ENCODE assay signal across 27 cellular contexts in the genomic region with DNA sequence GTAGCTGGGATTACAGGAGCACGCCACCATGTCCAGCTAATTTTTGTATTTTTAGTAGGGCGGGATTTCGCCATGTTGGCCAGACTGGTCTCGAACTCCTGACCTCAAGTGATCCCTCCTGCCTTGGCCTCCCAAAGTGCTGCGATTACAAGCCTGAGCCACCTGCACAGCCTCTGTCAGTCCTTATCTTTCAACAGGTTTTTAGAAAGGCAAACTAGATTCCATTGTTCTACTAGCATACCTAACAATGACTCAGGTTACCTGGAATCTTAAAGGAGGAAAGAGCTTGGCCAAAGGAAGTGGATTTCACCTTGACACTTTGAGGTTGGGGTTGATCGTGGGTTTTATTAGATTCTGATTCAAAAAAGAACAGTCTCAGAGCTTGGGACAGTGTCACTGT. TPM values are rescaled to one million over a fixed set of nuclear protein-coding genes. Genes with fewer than 3 reads are reported as not detected.
DNase-seq lines count a peak whose midpoint lies in the region; ATAC-seq, FAIRE-seq and TF ChIP-seq lines count a peak whose summit lies in the region.
"Had no signal": no experiment of that assay in that cellular context is flagged by ENCODE, and none has a peak within 500 bp of the region (broad histone marks: within the 10 kb centered on the region; RNA-seq: fewer than 3 reads in every experiment).

No MANE protein-coding gene starts in this region.

- peak overlapping the region; percentile 21; the same call in 1 of the 2 replicates for H2AFZ ChIP-seq in SK-N-SH (ENCODE audit: low read depth)

- no peaks in the 10 kb centered on the region for H3K27me3 ChIP-seq in SK-N-SH (ENCODE audit: insufficient read depth)
- no peaks in the 10 kb centered on the region for H3K27me3 ChIP-seq in adipocyte (replicated peaks; ENCODE audit: control insufficient read depth, insufficient read depth, low read length)
- H3K27me3 ChIP-seq in iPS DF 6.9 (ENCODE audit: control insufficient read depth, insufficient read depth, low read length) = no peaks in the 10 kb centered on the region

- TF ChIP-seq CTCF in SK-N-SH (IDR thresholded peaks at IDR 0.05) = no peak

- CTCF ChIA-PET in SK-N-SH (lab: Yijun Ruan, JAX) = no interaction called here

- H3K27ac ChIP-seq in SK-N-SH (ENCODE audit: low read depth in 2 of 2, low read length in 1 of 2) (peak overlapping the region in 1 of 2 experiments; percentile 79; a peak in 1 of 4 replicates), iPS DF 6.9 (ENCODE audit: low read length) (no peak overlapping the region)
- H3K27ac ChIP-seq: coronary artery, lower lobe of right lung, psoas muscle had no signal

- H3K4me2 ChIP-seq in SK-N-SH = no peak overlapping the region

- peaks cover 0 to 27% of the 10 kb centered on the region in 2 experiments; a peak in 1 of 4 replicates for H3K4me1 ChIP-seq in SK-N-SH (ENCODE audit: control insufficient read depth in 1 of 2, insufficient read depth in 2 of 2, low read depth in 1 of 2, low read length in 1 of 2)
- H3K4me1 ChIP-seq in adipocyte (ENCODE audit: control insufficient read depth, insufficient read depth, low read length) = peaks cover 77% of the 10 kb centered on the region
- H3K4me1 ChIP-seq in iPS DF 6.9 (ENCODE audit: control insufficient read depth, insufficient read depth, low read length) = no peaks in the 10 kb centered on the region; the same call in 1 of the 2 replicates
- H3K4me1 ChIP-seq: lower lobe of right lung had no signal

- H3K36me3 ChIP-seq in SK-N-SH (replicated peaks in 1 of 2; ENCODE audit: control insufficient read depth in 1 of 2, insufficient read depth in 2 of 2, low read length in 1 of 2) (no peaks in the 10 kb centered on the region), adipocyte (ENCODE audit: control insufficient read depth, insufficient read depth, low read length, severe bottlenecking) (no peaks in the 10 kb centered on the region), iPS DF 6.9 (ENCODE audit: control insufficient read depth, insufficient read depth, low read length) (no peaks in the 10 kb centered on the region)
- H3K36me3 ChIP-seq: lower lobe of right lung had no signal

- H3K9me3 ChIP-seq in SK-N-SH = no peaks in the 10 kb centered on the region
- peaks cover 2% of the 10 kb centered on the region for H3K9me3 ChIP-seq in adipocyte (ENCODE audit: control insufficient read depth, low read length)
- no peaks in the 10 kb centered on the region for H3K9me3 ChIP-seq in iPS DF 6.9 (ENCODE audit: control insufficient read depth, insufficient read depth, low read length)
- H3K9me3 ChIP-seq: lower lobe of right lung, psoas muscle had no signal

- no peak for TF ChIP-seq EP300 in SK-N-SH (IDR thresholded peaks at IDR 0.05; ENCODE audit: borderline replicate concordance in 1 of 2, low read depth in 1 of 2, low read length in 1 of 2)

- no peak for ATAC-seq in SK-N-SH treated with all-trans-retinoic acid at 6 μM for 48 hours
- ATAC-seq: lower lobe of right lung, psoas muscle had no signal

- H3K9ac ChIP-seq in SK-N-SH = no peak overlapping the region
- peak overlapping the region; percentile 98 for H3K9ac ChIP-seq in adipocyte (ENCODE audit: low read length)

- TF ChIP-seq RAD21 in SK-N-SH (IDR thresholded peaks at IDR 0.05; ENCODE audit: low read length) = no peak

- whole genome bisulfite sequencing in SK-N-SH (ENCODE audit: low lambda C conversion rate) = 88% methylated on average over 6 of the region's 6 CpGs
- no CpG with 5 or more reads among the region's 6 CpGs for WGBS in iPS DF 6.9 (ENCODE audit: insufficient coverage, insufficient read length)

- no peak overlapping the region for H3K4me3 ChIP-seq in SK-N-SH (ENCODE audit: low read depth in 2 of 2, low read length in 1 of 2)
- no peak overlapping the region for H3K4me3 ChIP-seq in adipocyte (ENCODE audit: low read length)
- no peak overlapping the region for H3K4me3 ChIP-seq in iPS DF 6.9 (ENCODE audit: low read length)
- H3K4me3 ChIP-seq: coronary artery, lower lobe of right lung, psoas muscle had no signal

- H3K9me2 ChIP-seq in SK-N-SH = no peaks in the 10 kb centered on the region

- peaks cover 15% of the 10 kb centered on the region for H3F3A ChIP-seq in SK-N-SH (replicated peaks; ENCODE audit: insufficient read depth)

- H4K20me1 ChIP-seq in SK-N-SH (ENCODE audit: insufficient read depth) = no peaks in the 10 kb centered on the region

- POLR2A ChIA-PET in SK-N-SH (lab: Yijun Ruan, JAX) = no interaction called here

- H3K79me2 ChIP-seq in SK-N-SH (ENCODE audit: insufficient read depth) = no peaks in the 10 kb centered on the region

- FAIRE-seq in urothelium cell line (lab: Jason Lieb, UNC) (no peak), frontal cortex (lab: Jason Lieb, UNC) (no peak)
- FAIRE-seq: islet of Langerhans, small intestine had no signal

- DNase-seq in SK-N-SH (no peak), adipocyte (ENCODE audit: low read depth) (no peak), iPS DF 6.9 (ENCODE audit: low read depth, low spot score) (peak; percentile 18), urothelium cell line (ENCODE audit: low spot score) (peak; percentile 31), GM19238 (ENCODE audit: insufficient read length, low spot score) (no peak), frontal cortex (ENCODE audit: low spot score in 2 of 2) (no peak)
- no peak for DNase-seq in activated CD8-positive, alpha-beta memory T cell treated with anti-CD3 and anti-CD28 coated beads, Interleukin-2, amount 50 U/mL, for 48 hours
- DNase-seq: activated CD4-positive, alpha-beta memory T cell treated with anti-CD3 and anti-CD28 coated beads for 36 hours; activated CD4-positive, CD25-positive, alpha-beta regulatory T cell; activated effector memory CD4-positive, alpha-beta T cell treated with anti-CD3 and anti-CD28 coated beads, Interleukin-2, amount 50 U/mL, for 16 hours; activated T-cell treated with anti-CD3 and anti-CD28 coated beads for 4 hours; AML-193; GOT3; head of caudate nucleus; KG1; lower lobe of right lung; NCI-H1694; NCI-H2171 treated with DMSO at 0.1 percent for 48 hours; NCI-H526; psoas muscle; RPMI8226; small intestine; stimulated activated naive CD4-positive, alpha-beta T cell; T1000 had no signal

TF ChIP-seq in SK-N-SH, 30 proteins besides CTCF, POLR2A, EP300 and RAD21 (continues in another document):
- TF ChIP-seq RXRA (IDR thresholded peaks at IDR 0.05; ENCODE audit: borderline replicate concordance, low read depth) (no peak), RCOR1 (IDR thresholded peaks at IDR 0.05; ENCODE audit: low read length) (no peak), FOSL2 (IDR thresholded peaks at IDR 0.05; ENCODE audit: borderline replicate concordance, low read depth) (no peak), FOXJ3 (CRISPR knock-in tag; IDR thresholded peaks at IDR 0.05) (no peak), SIN3A (IDR thresholded peaks at IDR 0.05; ENCODE audit: borderline replicate concordance, low read depth, low read length) (no peak)

TF ChIP-seq in SK-N-SH treated with all-trans-retinoic acid at 6 μM for 48 hours, 23 proteins besides CTCF, POLR2A, EP300 and RAD21:
- TF ChIP-seq, protein P1, sequence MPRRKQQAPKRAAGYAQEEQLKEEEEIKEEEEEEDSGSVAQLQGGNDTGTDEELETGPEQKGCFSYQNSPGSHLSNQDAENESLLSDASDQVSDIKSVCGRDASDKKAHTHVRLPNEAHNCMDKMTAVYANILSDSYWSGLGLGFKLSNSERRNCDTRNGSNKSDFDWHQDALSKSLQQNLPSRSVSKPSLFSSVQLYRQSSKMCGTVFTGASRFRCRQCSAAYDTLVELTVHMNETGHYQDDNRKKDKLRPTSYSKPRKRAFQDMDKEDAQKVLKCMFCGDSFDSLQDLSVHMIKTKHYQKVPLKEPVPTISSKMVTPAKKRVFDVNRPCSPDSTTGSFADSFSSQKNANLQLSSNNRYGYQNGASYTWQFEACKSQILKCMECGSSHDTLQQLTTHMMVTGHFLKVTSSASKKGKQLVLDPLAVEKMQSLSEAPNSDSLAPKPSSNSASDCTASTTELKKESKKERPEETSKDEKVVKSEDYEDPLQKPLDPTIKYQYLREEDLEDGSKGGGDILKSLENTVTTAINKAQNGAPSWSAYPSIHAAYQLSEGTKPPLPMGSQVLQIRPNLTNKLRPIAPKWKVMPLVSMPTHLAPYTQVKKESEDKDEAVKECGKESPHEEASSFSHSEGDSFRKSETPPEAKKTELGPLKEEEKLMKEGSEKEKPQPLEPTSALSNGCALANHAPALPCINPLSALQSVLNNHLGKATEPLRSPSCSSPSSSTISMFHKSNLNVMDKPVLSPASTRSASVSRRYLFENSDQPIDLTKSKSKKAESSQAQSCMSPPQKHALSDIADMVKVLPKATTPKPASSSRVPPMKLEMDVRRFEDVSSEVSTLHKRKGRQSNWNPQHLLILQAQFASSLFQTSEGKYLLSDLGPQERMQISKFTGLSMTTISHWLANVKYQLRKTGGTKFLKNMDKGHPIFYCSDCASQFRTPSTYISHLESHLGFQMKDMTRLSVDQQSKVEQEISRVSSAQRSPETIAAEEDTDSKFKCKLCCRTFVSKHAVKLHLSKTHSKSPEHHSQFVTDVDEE (CRISPR knock-in tag; IDR thresholded peaks at IDR 0.05) = no peak
- TF ChIP-seq ESRRG (CRISPR knock-in tag; IDR thresholded peaks at IDR 0.05) = no peak
- TF ChIP-seq, protein P2, sequence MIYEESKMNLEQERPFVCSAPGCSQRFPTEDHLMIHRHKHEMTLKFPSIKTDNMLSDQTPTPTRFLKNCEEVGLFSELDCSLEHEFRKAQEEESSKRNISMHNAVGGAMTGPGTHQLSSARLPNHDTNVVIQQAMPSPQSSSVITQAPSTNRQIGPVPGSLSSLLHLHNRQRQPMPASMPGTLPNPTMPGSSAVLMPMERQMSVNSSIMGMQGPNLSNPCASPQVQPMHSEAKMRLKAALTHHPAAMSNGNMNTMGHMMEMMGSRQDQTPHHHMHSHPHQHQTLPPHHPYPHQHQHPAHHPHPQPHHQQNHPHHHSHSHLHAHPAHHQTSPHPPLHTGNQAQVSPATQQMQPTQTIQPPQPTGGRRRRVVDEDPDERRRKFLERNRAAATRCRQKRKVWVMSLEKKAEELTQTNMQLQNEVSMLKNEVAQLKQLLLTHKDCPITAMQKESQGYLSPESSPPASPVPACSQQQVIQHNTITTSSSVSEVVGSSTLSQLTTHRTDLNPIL (CRISPR knock-in tag; IDR thresholded peaks at IDR 0.05; ENCODE audit: low read depth) = no peak

RNA-seq across cellular contexts. Expression of a gene that starts 3.2 kb away (rescaled TPM):
- polyA plus RNA-seq in SK-N-SH (2012; rRNA removed) = 0.48 and 0.52 TPM in 2 replicates
- polyA plus RNA-seq in SK-N-SH (2012; cell fraction: cytosol; rRNA removed) = 0.51 and 0.53 TPM in 2 replicates
- 1.6 and 2.1 TPM in 2 replicates for polyA plus RNA-seq in SK-N-SH (2012; cell fraction: nucleus; rRNA removed)
- 0.41 TPM for total RNA-seq in frontal cortex

RNA-seq across cellular contexts. Expression of a gene that starts 53.6 kb away (rescaled TPM):
- 19.4 and 21.1 TPM in 2 replicates for polyA plus RNA-seq in SK-N-SH (2012; rRNA removed)
- 22.5 and 26.7 TPM in 2 replicates for polyA plus RNA-seq in SK-N-SH (2012; cell fraction: cytosol; rRNA removed)
- polyA plus RNA-seq in SK-N-SH (2012; cell fraction: nucleus; rRNA removed) = 13.4 and 20.0 TPM in 2 replicates
- total RNA-seq in frontal cortex = 10.2 TPM

RNA-seq across cellular contexts. Expression of a gene that starts 53.7 kb away (rescaled TPM):
- polyA plus RNA-seq in SK-N-SH (2012; rRNA removed) = 20.4 and 26.3 TPM in 2 replicates
- polyA plus RNA-seq in SK-N-SH (2012; cell fraction: cytosol; rRNA removed) = 22.0 and 23.0 TPM in 2 replicates
- polyA plus RNA-seq in SK-N-SH (2012; cell fraction: nucleus; rRNA removed) = 34.9 and 46.3 TPM in 2 replicates
- total RNA-seq in frontal cortex = 43.6 TPM

Comparison
In these comparisons a context has a peak if more than half of its experiments do, and no peak if none do; other contexts are left out.
1. DNase-seq: peak in iPS DF 6.9 (single experiment) and urothelium cell line (single experiment); none in SK-N-SH (single experiment), adipocyte (single experiment), GM19238 (single experiment), activated CD8-positive, alpha-beta memory T cell treated with anti-CD3 and anti-CD28 coated beads, Interleukin-2, amount 50 U/mL, for 48 hours (single experiment) and frontal cortex (0 of 2).